ENCODE assay signal across 10 cellular contexts in the genomic region with DNA sequence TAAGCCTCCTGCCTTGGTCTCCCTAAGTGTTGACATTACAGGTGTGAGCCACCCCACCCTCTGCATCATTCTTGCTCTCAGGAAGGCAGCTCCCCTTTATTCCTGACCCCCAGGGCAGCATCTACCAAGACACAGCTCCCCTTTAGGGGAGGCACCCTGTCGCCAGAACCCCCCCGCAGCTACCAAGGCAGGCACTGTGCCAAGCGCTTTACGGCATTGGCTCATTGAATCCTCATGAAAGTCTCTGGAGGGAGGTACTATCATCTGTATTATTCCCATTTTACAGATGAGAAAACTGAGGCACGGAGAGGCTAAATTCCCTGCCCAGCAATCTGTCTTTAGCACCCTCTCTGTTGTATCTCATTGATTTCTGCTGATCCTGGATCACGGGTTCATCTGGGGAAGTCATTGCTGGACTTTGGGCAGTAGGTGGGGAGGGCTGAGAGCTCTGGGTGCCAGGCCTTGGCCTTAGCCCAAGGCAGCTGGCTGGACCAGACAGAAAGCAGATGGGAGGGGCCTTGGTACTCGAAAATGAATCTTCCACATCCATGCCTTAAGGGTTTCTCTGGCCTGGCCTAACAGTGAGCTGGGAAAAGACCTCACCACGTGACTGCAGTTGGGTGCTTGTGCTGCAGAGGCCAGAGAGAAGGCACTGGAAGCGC. TPM values are rescaled to one million over a fixed set of nuclear protein-coding genes. Genes with fewer than 3 reads are reported as not detected.
DNase-seq lines count a peak whose midpoint lies in the region; ATAC-seq and TF ChIP-seq lines count a peak whose summit lies in the region.
"Had no signal": no experiment of that assay in that cellular context is flagged by ENCODE, and none has a peak within 500 bp of the region (broad histone marks: within the 10 kb centered on the region; RNA-seq: fewer than 3 reads in every experiment).

No MANE protein-coding gene starts in this region.

- H3K27ac ChIP-seq in angular gyrus (ENCODE audit: low read depth, low read length) (peak overlapping the region; percentile 51), heart right ventricle (peak overlapping the region in 6 of 10 donors; percentile 28 to 80 (median 70)), rectal smooth muscle tissue (ENCODE audit: low read depth, low read length) (peak overlapping the region; percentile 38), prostate gland (no peak overlapping the region)

- H3K9me3 ChIP-seq in heart right ventricle: no peaks in the 10 kb centered on the region
- no peaks in the 10 kb centered on the region for H3K9me3 ChIP-seq in prostate gland

- intact Hi-C loops in heart right ventricle (cut with DNase I): no loop called here
- intact Hi-C loops in prostate gland (cut with DNase I): no loop called here

- no peak for TF ChIP-seq CTCF in heart right ventricle (IDR thresholded peaks at IDR 0.05)
- TF ChIP-seq CTCF in prostate gland (IDR thresholded peaks at IDR 0.05): no peak

- H3K27me3 ChIP-seq in heart right ventricle (no peaks in the 10 kb centered on the region), rectal smooth muscle tissue (ENCODE audit: control insufficient read depth, insufficient read depth, low read length) (no peaks in the 10 kb centered on the region), prostate gland (replicated peaks; ENCODE audit: insufficient read depth) (no peaks in the 10 kb centered on the region)

- peak; percentile 32 for DNase-seq in G401 (ENCODE audit: low spot score)
- DNase-seq in heart right ventricle: no peak
- no peak for DNase-seq in mesenteric fat pad (ENCODE audit: low spot score)
- no peak for DNase-seq in DMS153 (lab: John Stamatoyannopoulos, UW)
- DNase-seq in KBM-7: no peak
- DNase-seq in prostate gland (ENCODE audit: low spot score): no peak
- DNase-seq: activated T-cell treated with anti-CD3 and anti-CD28 coated beads, Interleukin-2, amount 50 U/mL, for 24 hours; cortex of kidney had no signal

- no peak for TF ChIP-seq POLR2A in prostate gland (IDR thresholded peaks at IDR 0.05)

- WGBS in heart right ventricle, 2 donors: 63 to 72% methylated on average over 9 of the region's 9 CpGs
- 67% methylated on average over 9 of the region's 9 CpGs for WGBS in prostate gland

- H3K36me3 ChIP-seq in heart right ventricle: peaks cover 0 to 69% (median 3%) of the 10 kb centered on the region in 9 donors
- no peaks in the 10 kb centered on the region for H3K36me3 ChIP-seq in rectal smooth muscle tissue (ENCODE audit: control insufficient read depth, insufficient read depth, low read length)
- no peaks in the 10 kb centered on the region for H3K36me3 ChIP-seq in prostate gland

- in situ Hi-C loops in G401 (cut with HindIII; ENCODE audit: low sequenced_read_pairs): no loop called here
- in situ Hi-C loops in KBM-7 (cut with MboI; ENCODE audit: low pct_unique_long_range_greater_than_20kb, low sequenced_read_pairs): no loop called here

- peak; percentile 29 to 60 (median 46) for ATAC-seq in heart right ventricle

- no peak overlapping the region for H3K9ac ChIP-seq in rectal smooth muscle tissue (ENCODE audit: low read length)

- H3K4me3 ChIP-seq in heart right ventricle: no peak overlapping the region
- H3K4me3 ChIP-seq in rectal smooth muscle tissue (ENCODE audit: low read length): no peak overlapping the region
- H3K4me3 ChIP-seq in prostate gland: no peak overlapping the region

- peaks cover 8 to 68% (median 51%) of the 10 kb centered on the region in 9 donors for H3K4me1 ChIP-seq in heart right ventricle
- H3K4me1 ChIP-seq in rectal smooth muscle tissue (ENCODE audit: control insufficient read depth, insufficient read depth, low read length): peaks cover 9% of the 10 kb centered on the region
- H3K4me1 ChIP-seq in prostate gland (replicated peaks): no peaks in the 10 kb centered on the region

RNA-seq across cellular contexts. Expression of gene PLOD1, which starts 5.9 kb away (rescaled TPM):
- total RNA-seq in G401 (2014; rRNA removed; shearing (Covaris generic)): 103 and 104 TPM in 2 replicates
- total RNA-seq in heart right ventricle (10 to 100 TPM; 27.3 to 95.3 (median 44.4) TPM), mesenteric fat pad (66.9 TPM), prostate gland (10 to 100 TPM; 73.6 to 80.2 TPM)
- 100 to 1,000 TPM in 1 of 2 donors, 10 to 100 TPM in 1; 53.0 to 102 TPM for polyA plus RNA-seq in heart right ventricle

RNA-seq across cellular contexts. Expression of gene KIAA2013, which starts 14.2 kb away (rescaled TPM):
- 52.6 and 53.7 TPM in 2 replicates for total RNA-seq in G401 (2014; rRNA removed; shearing (Covaris generic))
- 10 to 100 TPM; 35.5 to 47.8 (median 39.0) TPM for total RNA-seq in heart right ventricle
- 10 to 100 TPM; 23.3 to 44.7 TPM for polyA plus RNA-seq in heart right ventricle
- 35.9 TPM for total RNA-seq in mesenteric fat pad
- 100 to 1,000 TPM; 104 to 137 TPM for total RNA-seq in prostate gland

RNA-seq across cellular contexts. Expression of gene MFN2, which starts 39.9 kb away (rescaled TPM):
- 23.4 and 37.0 TPM in 2 replicates for total RNA-seq in G401 (2014; rRNA removed; shearing (Covaris generic))
- total RNA-seq in heart right ventricle: 1,000 to 10,000 TPM in 1 of 10 donors, 100 to 1,000 TPM in 9; 470 to 1,066 (median 788) TPM
- polyA plus RNA-seq in heart right ventricle: 100 to 1,000 TPM; 154 to 171 TPM
- 93.6 TPM for total RNA-seq in mesenteric fat pad
- total RNA-seq in prostate gland: 10 to 100 TPM; 55.0 to 92.4 TPM

Comparison
In these comparisons a context has a peak if more than half of its experiments do, and no peak if none do; other contexts are left out.
1. H3K27ac ChIP-seq: peak in angular gyrus (single experiment), heart right ventricle (6 of 10) and rectal smooth muscle tissue (single experiment); none in prostate gland (0 of 2).